In the genomic region with DNA sequence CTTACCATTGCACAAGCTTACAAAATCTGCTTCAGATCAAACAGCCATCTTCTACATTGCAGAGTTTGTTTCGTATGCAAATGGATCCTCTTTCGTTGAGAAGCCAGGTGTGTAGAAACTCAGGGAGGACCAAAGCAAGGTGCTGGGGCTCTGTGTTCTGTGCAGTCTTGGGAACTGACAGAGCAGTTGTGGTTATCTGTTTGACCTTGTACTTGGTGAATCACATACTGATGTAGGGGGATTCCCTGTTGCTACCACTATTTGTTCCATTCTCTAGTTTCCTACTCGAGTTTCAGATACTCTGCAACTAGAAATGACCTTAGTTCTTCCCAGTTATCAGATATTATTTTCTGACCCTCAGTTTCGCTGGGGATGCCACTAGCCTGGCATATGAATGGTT, we compare ENCODE assay signal across 10 cellular contexts.
A peak's percentile ranks its signal among the peaks of the same experiment; 100 is the strongest.
DNase-seq lines count a peak whose midpoint lies in the region; ATAC-seq and TF ChIP-seq lines count a peak whose summit lies in the region.
"Had no signal": no experiment of that assay in that cellular context is flagged by ENCODE, and none has a peak within 500 bp of the region (broad histone marks: within the 10 kb centered on the region; RNA-seq: fewer than 3 reads in every experiment).

No MANE protein-coding gene starts in this region.

- intact Hi-C loops in heart left ventricle (cut with DNase I) (no loop called here), dorsolateral prefrontal cortex (cut with DNase I) (no loop called here)

- H3K27me3 ChIP-seq in heart left ventricle (no peaks in the 10 kb centered on the region), dorsolateral prefrontal cortex (peaks cover 0 to 4% (median 0%) of the 10 kb centered on the region in 45 donors)

- no peak overlapping the region for H3K4me3 Mint-ChIP-seq in nephron progenitor cell

- no peak for TF ChIP-seq CTCF in nephron progenitor cell (IDR thresholded peaks at IDR 0.05)
- no peak for TF ChIP-seq CTCF in heart left ventricle (IDR thresholded peaks at IDR 0.05)
- TF ChIP-seq CTCF in dorsolateral prefrontal cortex (IDR thresholded peaks at IDR 0.05 in 54 of 56, conservative IDR thresholded peaks at IDR 0.05 in 2 of 56; ENCODE audit: low read depth in 1 of 56, partially characterized antibody in 56 of 56): no peak

- H3K9me3 ChIP-seq in heart left ventricle: peaks cover 0 to 12% (median 0%) of the 10 kb centered on the region in 12 donors

- TF ChIP-seq POLR2A in heart left ventricle (IDR thresholded peaks at IDR 0.05): no peak

- no peak overlapping the region for H3K27ac ChIP-seq in heart left ventricle
- H3K27ac ChIP-seq in dorsolateral prefrontal cortex: peak overlapping the region in 16 of 59 donors; percentile 2 to 61 (median 35)
- H3K27ac ChIP-seq: SK-N-MC had no signal

- no peaks in the 10 kb centered on the region for H3K4me1 Mint-ChIP-seq in nephron progenitor cell

- H3K27me3 Mint-ChIP-seq in nephron progenitor cell (ENCODE audit: low read depth, poor library complexity): peaks cover 17% of the 10 kb centered on the region

- H3K9me3 Mint-ChIP-seq in nephron progenitor cell: peaks cover 33% of the 10 kb centered on the region

- H3K4me3 ChIP-seq in heart left ventricle (no peak overlapping the region), dorsolateral prefrontal cortex (no peak overlapping the region)
- H3K4me3 ChIP-seq: SK-N-MC, smooth muscle cell had no signal

- H3K36me3 Mint-ChIP-seq in nephron progenitor cell (ENCODE audit: low read depth): peaks cover 7% of the 10 kb centered on the region

- DNase-seq in iris pigment epithelial cell (ENCODE audit: low read depth) (peak; percentile 66), nephron progenitor cell (no peak), heart left ventricle (no peak), dorsolateral prefrontal cortex (no peak)

- H3K4me1 ChIP-seq in heart left ventricle: peaks cover 0 to 5% (median 0%) of the 10 kb centered on the region in 12 donors

- 74 to 78% (median 76%) methylated on average over 4 of the region's 4 CpGs for WGBS in heart left ventricle, 4 donors

- H3K36me3 ChIP-seq in heart left ventricle: no peaks in the 10 kb centered on the region

- ATAC-seq in GM18868 (IDR thresholded peaks at IDR 0.05; ENCODE audit: unreplicated experiment) (peak; percentile 99), GM21447 (IDR thresholded peaks at IDR 0.05; ENCODE audit: unreplicated experiment) (peak; percentile 99), HG03175 (IDR thresholded peaks at IDR 0.05; ENCODE audit: unreplicated experiment) (peak; percentile 96), heart left ventricle (no peak)

- H3K27ac Mint-ChIP-seq in nephron progenitor cell: no peak overlapping the region
- H3K27ac Mint-ChIP-seq: activated T-helper 2 cell treated with anti-CD3 and anti-CD28 coated beads, Interferon-gamma antibody, Interleukin-2, Interleukin-4, amounts not matched to agents 10 μg/mL and 5 μg/mL and 100 μg/mL, durations not matched to agents 14 hours and 24 hours and 36 hours had no signal

Comparison
In these comparisons a context has a peak if more than half of its experiments do, and no peak if none do; other contexts are left out.
1. ATAC-seq: peak in GM18868 (single experiment), GM21447 (single experiment) and HG03175 (single experiment); none in heart left ventricle (0 of 4).